ENCODE assay signal across 13 cellular contexts in genomic region chr11:60944504-60945294, GRCh38. TPM values are rescaled to one million over a fixed set of nuclear protein-coding genes. Genes with fewer than 3 reads are reported as not detected.
DNase-seq lines count a peak whose midpoint lies in the region; FAIRE-seq and TF ChIP-seq lines count a peak whose summit lies in the region.
"Had no signal": no experiment of that assay in that cellular context is flagged by ENCODE, and none has a peak within 500 bp of the region (broad histone marks: within the 10 kb centered on the region; RNA-seq: fewer than 3 reads in every experiment).

No MANE protein-coding gene starts in this region.

- no peaks in the 10 kb centered on the region for H3K36me3 ChIP-seq in keratinocyte (ENCODE audit: control insufficient read depth in 2 of 2, extremely low read depth in 1 of 2, insufficient read depth in 2 of 2, low read length in 2 of 2)
- H3K36me3 ChIP-seq in GM23248 (ENCODE audit: low read depth), result no peaks in the 10 kb centered on the region
- H3K36me3 ChIP-seq in SJCRH30, result no peaks in the 10 kb centered on the region

- no peak for FAIRE-seq in keratinocyte (lab: Jason Lieb, UNC)

- 86 to 87% methylated on average over 11 of the region's 11 CpGs for WGBS in GM23248 (ENCODE audit: low coverage in 1 of 2, low lambda C conversion rate in 2 of 2, missing lambda C conversion rate in 2 of 2), 2 experiments

- no peaks in the 10 kb centered on the region for H3K9me1 ChIP-seq in keratinocyte (ENCODE audit: control insufficient read depth, extremely low read depth, insufficient read depth, low read length)

- H3K4me3 ChIP-seq in keratinocyte (ENCODE audit: control insufficient read depth in 2 of 3, extremely low read depth in 1 of 3, insufficient read depth in 2 of 3, low read depth in 1 of 3, low read length in 3 of 3) (no peak overlapping the region), GM23248 (no peak overlapping the region), SJCRH30 (no peak overlapping the region)
- H3K4me3 ChIP-seq: mucosa of descending colon, suprapubic skin had no signal

- H3K4me1 ChIP-seq in keratinocyte (ENCODE audit: control insufficient read depth, extremely low read depth, insufficient read depth, low read length) (peaks cover 18% of the 10 kb centered on the region), GM23248 (ENCODE audit: insufficient read depth) (no peaks in the 10 kb centered on the region), SJCRH30 (no peaks in the 10 kb centered on the region)

- H3K9ac ChIP-seq in keratinocyte (ENCODE audit: control insufficient read depth, extremely low read depth, insufficient read depth, low read length) (no peak overlapping the region), GM23248 (no peak overlapping the region)

- no peak overlapping the region for H3K27ac ChIP-seq in keratinocyte (ENCODE audit: control insufficient read depth, insufficient read depth, low read length)
- no peak overlapping the region for H3K27ac ChIP-seq in GM23248
- H3K27ac ChIP-seq in SJCRH30, result no peak overlapping the region
- H3K27ac ChIP-seq: suprapubic skin had no signal

- H4K20me1 ChIP-seq in keratinocyte (ENCODE audit: control insufficient read depth, extremely low read depth, insufficient read depth, low read length), result no peaks in the 10 kb centered on the region
- no peaks in the 10 kb centered on the region for H4K20me1 ChIP-seq in GM23248 (ENCODE audit: insufficient read depth)

- H2AFZ ChIP-seq in keratinocyte (ENCODE audit: control insufficient read depth, low read length) (no peak overlapping the region), GM23248 (no peak overlapping the region)

- no peak overlapping the region for H3K4me2 ChIP-seq in keratinocyte (ENCODE audit: control insufficient read depth, extremely low read depth, insufficient read depth, low read depth, low read length)
- no peak overlapping the region for H3K4me2 ChIP-seq in GM23248 (ENCODE audit: unreplicated experiment)

- no peaks in the 10 kb centered on the region for H3K9me2 ChIP-seq in GM23248 (ENCODE audit: insufficient read depth)

- H3K9me3 ChIP-seq in keratinocyte (ENCODE audit: control insufficient read depth, low read depth, low read length) (no peaks in the 10 kb centered on the region), GM23248 (ENCODE audit: low read depth) (no peaks in the 10 kb centered on the region), SJCRH30 (replicated peaks) (no peaks in the 10 kb centered on the region)
- H3K9me3 ChIP-seq: mucosa of descending colon, suprapubic skin had no signal

- no peaks in the 10 kb centered on the region for H3K79me2 ChIP-seq in keratinocyte (ENCODE audit: control insufficient read depth, insufficient read depth, low read length)
- no peaks in the 10 kb centered on the region for H3K79me2 ChIP-seq in GM23248 (ENCODE audit: insufficient read depth)

- dilution Hi-C loops in keratinocyte (cut with MboI; ENCODE audit: extremely low pct_ligation_motif_present, low sequenced_read_pairs), result no loop called here

- in situ Hi-C loops in GM23248 (cut with MboI), result no loop called here

- DNase-seq in AG09319 (ENCODE audit: extremely low read depth, low read depth) (no peak), GM10266 (ENCODE audit: extremely low spot score) (no peak), OCI-M1 (lab: John Stamatoyannopoulos, UW) (peak; percentile 96), keratinocyte (ENCODE audit: low read depth, low spot score) (no peak), NCI-H128 (lab: John Stamatoyannopoulos, UW; ENCODE audit: unreplicated experiment) (no peak), GM23248 (no peak), SJCRH30 (no peak), NCI-H1092 treated with DMSO at 0.1 percent for 48 hours (lab: John Stamatoyannopoulos, UW) (no peak)
- DNase-seq: activated CD4-positive, alpha-beta memory T cell treated with anti-CD3 and anti-CD28 coated beads for 36 hours; amniotic stem cell; mucosa of descending colon had no signal

- TF ChIP-seq CTCF in AG09319 (IDR thresholded peaks at IDR 0.05; ENCODE audit: low read depth, low read length) (peak; percentile 2; the same call in 1 of the 2 replicates), GM10266 (IDR thresholded peaks at IDR 0.05; ENCODE audit: control insufficient read depth, insufficient read depth, low read depth, missing control alignments) (peak; percentile 21), keratinocyte (optimal IDR thresholded peaks at IDR 0.05 in 1 of 3, IDR thresholded peaks at IDR 0.05 in 1 of 3, conservative IDR thresholded peaks at IDR 0.05 in 1 of 3; ENCODE audit: extremely low read depth in 1 of 3, insufficient read depth in 2 of 3, low read length in 3 of 3) (peak; percentile 26 to 32 (median 32))

- H3F3A ChIP-seq in GM23248 (ENCODE audit: insufficient read depth), result no peaks in the 10 kb centered on the region

- H3K27me3 ChIP-seq in keratinocyte (ENCODE audit: control insufficient read depth, extremely low read depth, insufficient read depth, low read length), result no peaks in the 10 kb centered on the region
- H3K27me3 ChIP-seq in GM23248 (replicated peaks; ENCODE audit: insufficient read depth), result no peaks in the 10 kb centered on the region
- H3K27me3 ChIP-seq in SJCRH30, result no peaks in the 10 kb centered on the region
- H3K27me3 ChIP-seq: suprapubic skin had no signal

RNA-seq across cellular contexts. Expression of gene SLC15A3, which starts 7.3 kb away (rescaled TPM):
- polyA plus RNA-seq in keratinocyte (0.79 to 2.0 TPM (median 1.0 TPM) in 3 replicates), GM23248 (2016; fragmentation: Nextera tagmentation; extraction: Ambion mirVana) (1.1 and 1.5 TPM in 2 replicates)
- polyA plus RNA-seq in keratinocyte (2011; ENCODE audit: low read depth), result not detected
- 0.44 and 0.66 TPM in 2 replicates for polyA plus RNA-seq in keratinocyte (2011; cell fraction: cytosol; rRNA removed)
- 1.8 and 2.1 TPM in 2 replicates for polyA plus RNA-seq in keratinocyte (2011; cell fraction: nucleus; rRNA removed)
- 0.08 and 4.0 TPM in 2 replicates for polyA plus RNA-seq in keratinocyte (2012; ENCODE audit: low replicate concordance)
- 1.7 to 6.8 TPM (median 3.3 TPM) in 3 replicates for polyA minus RNA-seq in keratinocyte
- polyA minus RNA-seq in keratinocyte (2011; cell fraction: cytosol; rRNA and poly(A)+ RNA removed), result not detected
- 1.9 and 2.0 TPM in 2 replicates for polyA minus RNA-seq in keratinocyte (2011; cell fraction: nucleus; rRNA and poly(A)+ RNA removed)
- total RNA-seq in GM23248 (2014; rRNA removed; shearing (Covaris generic)), result 0.51 and 2.2 TPM in 2 replicates
- 1.0 and 1.6 TPM in 2 replicates for total RNA-seq in SJCRH30 (2014; rRNA removed; shearing (Covaris generic))
- total RNA-seq: MCF 10A had no signal

RNA-seq across cellular contexts. Expression of gene TMEM132A, which starts 20.4 kb away (rescaled TPM):
- polyA plus RNA-seq in keratinocyte, result 16.6 to 54.1 TPM (median 29.7 TPM) in 3 replicates
- polyA plus RNA-seq in keratinocyte (2011; ENCODE audit: low read depth), result 5.2 TPM
- 7.8 and 17.4 TPM in 2 replicates for polyA plus RNA-seq in keratinocyte (2011; cell fraction: cytosol; rRNA removed)
- 95.7 and 118 TPM in 2 replicates for polyA plus RNA-seq in keratinocyte (2011; cell fraction: nucleus; rRNA removed)
- polyA plus RNA-seq in keratinocyte (2012; ENCODE audit: low replicate concordance), result 33.0 and 69.2 TPM in 2 replicates
- polyA minus RNA-seq in keratinocyte, result 19.0 to 37.6 TPM (median 37.4 TPM) in 3 replicates
- polyA minus RNA-seq in keratinocyte (2011; cell fraction: cytosol; rRNA and poly(A)+ RNA removed), result 74.1 TPM
- polyA minus RNA-seq in keratinocyte (2011; cell fraction: nucleus; rRNA and poly(A)+ RNA removed), result 120 and 141 TPM in 2 replicates
- total RNA-seq in GM23248 (2014; rRNA removed; shearing (Covaris generic)), result 27.2 and 28.2 TPM in 2 replicates
- polyA plus RNA-seq in GM23248 (2016; fragmentation: Nextera tagmentation; extraction: Ambion mirVana), result 10.1 and 12.2 TPM in 2 replicates
- 46.3 and 57.7 TPM in 2 replicates for total RNA-seq in SJCRH30 (2014; rRNA removed; shearing (Covaris generic))

RNA-seq across cellular contexts. Expression of gene CD6, which starts 26.8 kb away (rescaled TPM):
- polyA plus RNA-seq in keratinocyte (0.03 TPM in 3 replicates), GM23248 (2016; fragmentation: Nextera tagmentation; extraction: Ambion mirVana) (not detected in 2 replicates)
- not detected for polyA plus RNA-seq in keratinocyte (2011; ENCODE audit: low read depth)
- polyA plus RNA-seq in keratinocyte (2011; cell fraction: cytosol; rRNA removed), result 0.06 TPM in 1 of 2 replicates, not detected in the other
- polyA plus RNA-seq in keratinocyte (2011; cell fraction: nucleus; rRNA removed), result 0.04 TPM in 1 of 2 replicates, not detected in the other
- not detected in 2 replicates for polyA plus RNA-seq in keratinocyte (2012; ENCODE audit: low replicate concordance)
- not detected in 3 replicates for polyA minus RNA-seq in keratinocyte
- polyA minus RNA-seq in keratinocyte (2011; cell fraction: cytosol; rRNA and poly(A)+ RNA removed), result not detected
- not detected in 2 replicates for polyA minus RNA-seq in keratinocyte (2011; cell fraction: nucleus; rRNA and poly(A)+ RNA removed)
- not detected in 2 replicates for total RNA-seq in GM23248 (2014; rRNA removed; shearing (Covaris generic))
- total RNA-seq in SJCRH30 (2014; rRNA removed; shearing (Covaris generic)), result not detected in 2 replicates
- total RNA-seq: MCF 10A had no signal

RNA-seq across cellular contexts. Expression of gene TMEM109, which starts 30.7 kb away (rescaled TPM):
- polyA plus RNA-seq in keratinocyte, result 19.0 to 42.3 TPM (median 25.2 TPM) in 3 replicates
- 3.0 TPM for polyA plus RNA-seq in keratinocyte (2011; ENCODE audit: low read depth)
- polyA plus RNA-seq in keratinocyte (2011; cell fraction: cytosol; rRNA removed), result 25.2 and 30.7 TPM in 2 replicates
- 61.2 and 75.2 TPM in 2 replicates for polyA plus RNA-seq in keratinocyte (2011; cell fraction: nucleus; rRNA removed)
- 40.9 and 55.3 TPM in 2 replicates for polyA plus RNA-seq in keratinocyte (2012; ENCODE audit: low replicate concordance)
- 20.4 to 81.9 TPM (median 21.7 TPM) in 3 replicates for polyA minus RNA-seq in keratinocyte
- polyA minus RNA-seq in keratinocyte (2011; cell fraction: cytosol; rRNA and poly(A)+ RNA removed), result 19.2 TPM
- polyA minus RNA-seq in keratinocyte (2011; cell fraction: nucleus; rRNA and poly(A)+ RNA removed), result 21.9 and 25.1 TPM in 2 replicates
- total RNA-seq in GM23248 (2014; rRNA removed; shearing (Covaris generic)), result 27.2 and 35.9 TPM in 2 replicates
- 95.2 and 97.9 TPM in 2 replicates for polyA plus RNA-seq in GM23248 (2016; fragmentation: Nextera tagmentation; extraction: Ambion mirVana)
- total RNA-seq in SJCRH30 (2014; rRNA removed; shearing (Covaris generic)), result 85.4 and 96.9 TPM in 2 replicates

RNA-seq across cellular contexts. Expression of gene PRPF19, which starts 38.3 kb away (rescaled TPM):
- polyA plus RNA-seq in keratinocyte (16.9 to 67.7 TPM (median 35.4 TPM) in 3 replicates), GM23248 (2016; fragmentation: Nextera tagmentation; extraction: Ambion mirVana) (17.4 and 19.1 TPM in 2 replicates)
- polyA plus RNA-seq in keratinocyte (2011; ENCODE audit: low read depth), result 59.7 TPM
- 24.2 and 32.7 TPM in 2 replicates for polyA plus RNA-seq in keratinocyte (2011; cell fraction: cytosol; rRNA removed)
- 43.1 and 51.4 TPM in 2 replicates for polyA plus RNA-seq in keratinocyte (2011; cell fraction: nucleus; rRNA removed)
- 60.5 and 80.0 TPM in 2 replicates for polyA plus RNA-seq in keratinocyte (2012; ENCODE audit: low replicate concordance)
- 17.2 to 109 TPM (median 31.9 TPM) in 3 replicates for polyA minus RNA-seq in keratinocyte
- polyA minus RNA-seq in keratinocyte (2011; cell fraction: cytosol; rRNA and poly(A)+ RNA removed), result 36.4 TPM
- polyA minus RNA-seq in keratinocyte (2011; cell fraction: nucleus; rRNA and poly(A)+ RNA removed), result 22.9 and 24.7 TPM in 2 replicates
- 47.9 and 58.9 TPM in 2 replicates for total RNA-seq in GM23248 (2014; rRNA removed; shearing (Covaris generic))
- 84.7 and 92.9 TPM in 2 replicates for total RNA-seq in SJCRH30 (2014; rRNA removed; shearing (Covaris generic))
